In genomic region chr14:50047274-50047676, GRCh38 we compare ENCODE assay signal across 8 cellular contexts.
DNase-seq lines count a peak whose midpoint lies in the region; ATAC-seq, FAIRE-seq and TF ChIP-seq lines count a peak whose summit lies in the region.

No MANE protein-coding gene starts in this region.

- no peak for FAIRE-seq in D721Med (lab: Jason Lieb, UNC)

- ATAC-seq in GM18909 (IDR thresholded peaks at IDR 0.05; ENCODE audit: poor library complexity, unreplicated experiment) (peak; percentile 76), HG02763 (IDR thresholded peaks at IDR 0.05; ENCODE audit: unreplicated experiment) (peak; percentile 57)

- no peaks in the 10 kb centered on the region for H3K4me1 Mint-ChIP-seq in neural progenitor cell

- H3K27ac ChIP-seq in liver (ENCODE audit: low read depth in 1 of 2, low read length in 2 of 2) = peak overlapping the region; percentile 6 to 27
- H3K27ac ChIP-seq in neural progenitor cell = no peak overlapping the region

- H3K36me3 Mint-ChIP-seq in neural progenitor cell = no peaks in the 10 kb centered on the region

- no peak overlapping the region for H3K27ac Mint-ChIP-seq in neural progenitor cell

- H3K9ac ChIP-seq in liver (ENCODE audit: low read depth in 1 of 2, low read length in 2 of 2) (no peak overlapping the region), neural progenitor cell (no peak overlapping the region)

- H3K27me3 ChIP-seq in liver (ENCODE audit: control insufficient read depth in 4 of 4, insufficient read depth in 4 of 4, low read length in 3 of 4) = no peaks in the 10 kb centered on the region
- H3K27me3 ChIP-seq in neural progenitor cell = no peaks in the 10 kb centered on the region

- H3K9me3 ChIP-seq in liver (ENCODE audit: control insufficient read depth in 4 of 4, low read length in 3 of 4) (no peaks in the 10 kb centered on the region), neural progenitor cell (ENCODE audit: low read depth) (no peaks in the 10 kb centered on the region)

- H3K4me3 Mint-ChIP-seq in neural progenitor cell = no peak overlapping the region

- H3K4me1 ChIP-seq in liver (ENCODE audit: control insufficient read depth in 4 of 4, insufficient read depth in 4 of 4, low read length in 3 of 4) (peaks cover 11 to 29% (median 17%) of the 10 kb centered on the region in 4 donors), neural progenitor cell (no peaks in the 10 kb centered on the region)

- H3K79me2 ChIP-seq in neural progenitor cell (ENCODE audit: low read depth) = no peaks in the 10 kb centered on the region

- H3K36me3 ChIP-seq in liver (ENCODE audit: control insufficient read depth in 4 of 4, insufficient read depth in 3 of 4, low read depth in 1 of 4, low read length in 3 of 4) (no peaks in the 10 kb centered on the region), neural progenitor cell (no peaks in the 10 kb centered on the region)

- peaks cover 4% of the 10 kb centered on the region for H3K9me3 Mint-ChIP-seq in neural progenitor cell

- no peaks in the 10 kb centered on the region for H3F3A ChIP-seq in neural progenitor cell (ENCODE audit: low read depth)

- TF ChIP-seq CTCF in liver (IDR thresholded peaks at IDR 0.05; ENCODE audit: low read depth, low read length, missing input control) (no peak), D721Med (IDR thresholded peaks at IDR 0.05; ENCODE audit: insufficient read depth, missing control alignments) (no peak), neural progenitor cell (IDR thresholded peaks at IDR 0.05) (no peak)

- in situ Hi-C loops in SK-MEL-5 (cut with HindIII; ENCODE audit: low pct_unique_long_range_greater_than_20kb, low sequenced_read_pairs) = no loop called here

- no peak overlapping the region for H2AFZ ChIP-seq in neural progenitor cell (replicated peaks)

- peak; percentile 32 for DNase-seq in SK-MEL-5 (ENCODE audit: low read depth, low spot score)
- no peak for DNase-seq in D721Med (ENCODE audit: insufficient read length, low spot score)
- no peak for DNase-seq in neural progenitor cell (ENCODE audit: low spot score)
- DNase-seq in amygdala (lab: John Stamatoyannopoulos, UW) = no peak
- no peak for DNase-seq in HuH-7.5 (ENCODE audit: low spot score)

- H3K4me2 ChIP-seq in neural progenitor cell = no peak overlapping the region

- peaks cover 2% of the 10 kb centered on the region for H3K27me3 Mint-ChIP-seq in neural progenitor cell (ENCODE audit: insufficient read depth, low read depth)

- no peaks in the 10 kb centered on the region for H4K20me1 ChIP-seq in neural progenitor cell (ENCODE audit: low read depth)

- TF ChIP-seq RAD21 in liver (IDR thresholded peaks at IDR 0.05) = no peak

- H3K4me3 ChIP-seq in liver (ENCODE audit: low read depth in 1 of 3, low read length in 3 of 3) (no peak overlapping the region), neural progenitor cell (no peak overlapping the region)

TF ChIP-seq in liver, 16 proteins besides CTCF, POLR2A, EP300 and RAD21:
- TF ChIP-seq REST (IDR thresholded peaks at IDR 0.05) (no peak), YY1 (IDR thresholded peaks at IDR 0.05) (no peak), HNF4A (conservative IDR thresholded peaks at IDR 0.05) (peak; percentile 28 to 33), GABPA (IDR thresholded peaks at IDR 0.05 in 1 of 2, conservative IDR thresholded peaks at IDR 0.05 in 1 of 2) (no peak), SP1 (IDR thresholded peaks at IDR 0.05) (peak; percentile 70), TAF1 (conservative IDR thresholded peaks at IDR 0.05) (no peak), FOXA1 (IDR thresholded peaks at IDR 0.05) (no peak), RXRA (IDR thresholded peaks at IDR 0.05) (peak; percentile 22 to 30), MAX (IDR thresholded peaks at IDR 0.05) (peak; percentile 22), NR2F2 (IDR thresholded peaks at IDR 0.05) (peak; percentile 67), ATF3 (IDR thresholded peaks at IDR 0.05) (no peak), FOXA2 (IDR thresholded peaks at IDR 0.05) (no peak)
